ENCODE assay signal across 10 cellular contexts in genomic region chr6:11434565-11435326, GRCh38.
DNase-seq lines count a peak whose midpoint lies in the region; ATAC-seq and TF ChIP-seq lines count a peak whose summit lies in the region.
"Had no signal": no experiment of that assay in that cellular context is flagged by ENCODE, and none has a peak within 500 bp of the region (broad histone marks: within the 10 kb centered on the region; RNA-seq: fewer than 3 reads in every experiment).

No MANE protein-coding gene starts in this region.

- H3K4me3 ChIP-seq in right atrium auricular region (no peak overlapping the region), right lobe of liver (no peak overlapping the region), aorta (ENCODE audit: low read length in 2 of 2) (no peak overlapping the region)

- DNase-seq in left cardiac atrium (no peak), right atrium auricular region (ENCODE audit: low spot score) (no peak), brain pericyte (ENCODE audit: low read depth, low spot score) (peak; percentile 33), right lobe of liver (peak in 1 of 3 donors; percentile 69), aorta (no peak), NCI-H2107 treated with DMSO at 0.1 percent for 48 hours (lab: John Stamatoyannopoulos, UW; ENCODE audit: unreplicated experiment) (no peak), NCI-H2227 treated with DMSO at 0.1 percent for 48 hours (lab: John Stamatoyannopoulos, UW) (no peak)
- DNase-seq: amygdala, T1000 had no signal

- TF ChIP-seq CTCF in right atrium auricular region (IDR thresholded peaks at IDR 0.05) (no peak), right lobe of liver (IDR thresholded peaks at IDR 0.05) (no peak)

- no peaks in the 10 kb centered on the region for H3K27me3 ChIP-seq in right atrium auricular region
- no peaks in the 10 kb centered on the region for H3K27me3 ChIP-seq in right lobe of liver
- no peaks in the 10 kb centered on the region for H3K27me3 ChIP-seq in aorta (ENCODE audit: control insufficient read depth in 1 of 2, insufficient read depth in 2 of 2, low read length in 1 of 2)

- WGBS in right lobe of liver (ENCODE audit: insufficient coverage, low coverage, low lambda C conversion rate, missing lambda C conversion rate): 32% methylated on average over 7 of the region's 10 CpGs
- 29 to 31% methylated on average over 10 of the region's 10 CpGs for WGBS in aorta, 2 donors

- H3K4me1 ChIP-seq in right atrium auricular region: peaks cover 0 to 31% of the 10 kb centered on the region in 2 donors
- peaks cover 0 to 27% (median 9%) of the 10 kb centered on the region in 4 donors for H3K4me1 ChIP-seq in right lobe of liver
- H3K4me1 ChIP-seq in aorta (ENCODE audit: control insufficient read depth in 1 of 2, insufficient read depth in 2 of 2, low read length in 2 of 2): peaks cover 5 to 16% of the 10 kb centered on the region in 2 donors

- H3K9me3 ChIP-seq in right atrium auricular region (no peaks in the 10 kb centered on the region), right lobe of liver (no peaks in the 10 kb centered on the region), aorta (ENCODE audit: control insufficient read depth, low read length) (no peaks in the 10 kb centered on the region)

- ATAC-seq in left cardiac atrium (peak; percentile 47 to 73), right lobe of liver (peak; percentile 76 to 91 (median 84)), aorta (ENCODE audit: low FRiP score) (no peak), GM19395 (IDR thresholded peaks at IDR 0.05; ENCODE audit: unreplicated experiment) (no peak)

- TF ChIP-seq POLR2A in right lobe of liver (IDR thresholded peaks at IDR 0.05): no peak

- H3K36me3 ChIP-seq in right atrium auricular region (no peaks in the 10 kb centered on the region), right lobe of liver (no peaks in the 10 kb centered on the region), aorta (ENCODE audit: control insufficient read depth in 1 of 2, insufficient read depth in 2 of 2, low read length in 1 of 2) (no peaks in the 10 kb centered on the region)

- H3K27ac ChIP-seq in right atrium auricular region (peak overlapping the region in 1 of 2 donors; percentile 61), right lobe of liver (peak overlapping the region; percentile 72 to 87 (median 83)), aorta (ENCODE audit: low read depth in 1 of 2, low read length in 2 of 2) (peak overlapping the region; percentile 88 to 89)

- intact Hi-C loops in left cardiac atrium (cut with DNase I): no loop called here
- intact Hi-C loops in right lobe of liver (cut with DNase I): no loop called here
- intact Hi-C loops in aorta (cut with DNase I): loop anchor here (5.0 kb wide), 3 partner anchors 58 to 192 kb away; no protein-coding TSS in a partner anchor

Comparison
In these comparisons a context has a peak if more than half of its experiments do, and no peak if none do; other contexts are left out.
1. ATAC-seq: peak in left cardiac atrium (2 of 2) and right lobe of liver (4 of 4); none in aorta (single experiment) and GM19395 (single experiment).
2. intact Hi-C loops: an anchor here in aorta (5.0 kb wide); none called in left cardiac atrium and right lobe of liver.